In the genomic region with DNA sequence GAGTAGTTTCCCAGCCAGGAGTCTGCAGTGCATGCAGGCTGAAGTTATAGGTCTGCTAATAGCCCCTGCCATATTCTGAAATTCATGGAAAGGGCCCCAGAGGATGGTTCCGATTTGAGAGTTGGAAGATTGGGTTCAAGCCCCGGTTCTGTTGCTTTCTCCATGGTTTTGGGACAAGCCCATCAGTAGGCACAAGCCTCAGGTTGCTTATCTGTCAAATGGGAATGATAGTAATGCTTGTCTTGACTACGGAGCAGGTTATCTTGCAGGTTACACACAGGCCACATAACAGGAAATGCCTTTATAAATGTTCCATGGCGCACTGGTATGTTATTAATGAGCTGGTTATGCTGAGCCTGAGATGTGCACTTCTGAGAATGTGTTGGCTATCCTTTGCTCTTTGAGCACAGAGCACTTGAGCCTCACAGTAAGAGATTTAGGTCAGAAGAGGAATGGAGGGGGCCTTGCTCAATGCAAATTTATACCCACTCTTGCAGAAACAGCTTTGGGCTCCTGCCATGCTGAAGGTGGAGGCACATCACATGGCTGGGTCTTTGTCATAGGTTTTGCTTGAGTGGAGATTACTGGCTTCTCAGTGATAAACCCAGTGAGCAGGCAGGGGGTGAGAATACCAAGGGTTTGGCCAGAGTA, we compare ENCODE assay signal across 14 cellular contexts. TPM values are rescaled to one million over a fixed set of nuclear protein-coding genes. Genes with fewer than 3 reads are reported as not detected.
DNase-seq lines count a peak whose midpoint lies in the region; ATAC-seq and TF ChIP-seq lines count a peak whose summit lies in the region.
"Had no signal": no experiment of that assay in that cellular context is flagged by ENCODE, and none has a peak within 500 bp of the region (broad histone marks: within the 10 kb centered on the region; RNA-seq: fewer than 3 reads in every experiment).

No MANE protein-coding gene starts in this region.

- intact Hi-C loops in OCI-LY7 (cut with micrococcal nuclease; ENCODE audit: unreplicated experiment) (no loop called here), Calu3 (cut with micrococcal nuclease; ENCODE audit: unreplicated experiment) (no loop called here), PC-9 (cut with micrococcal nuclease; ENCODE audit: unreplicated experiment) (no loop called here)

- H3K4me2 ChIP-seq in OCI-LY7 (ENCODE audit: low read length) (no peak overlapping the region), PC-9 (no peak overlapping the region)

- CTCF ChIA-PET in OCI-LY7 (lab: Charles Lee; ENCODE audit: unreplicated experiment) (no interaction called here), Calu3 (lab: Charles Lee) (interaction anchor here (0.6 to 1.1 kb wide), 3 partner anchors 44 to 110 kb away, joined by 3 to 7 read pairs (median 4); no protein-coding TSS in a partner anchor), PC-9 (lab: Charles Lee) (no interaction called here)

- no peaks in the 10 kb centered on the region for H3K9me3 Mint-ChIP-seq in Calu3 (ENCODE audit: low read depth, unreplicated experiment)
- H3K9me3 Mint-ChIP-seq: activated naive CD4-positive, alpha-beta T cell treated with anti-CD3 and anti-CD28 coated beads, Interleukin-2, amount 50 U/mL, for 72 hours; natural killer cell had no signal

- no peak for ATAC-seq in omental fat pad (ENCODE audit: low FRiP score)
- ATAC-seq: activated CD8-positive, alpha-beta memory T cell treated with anti-CD3 and anti-CD28 coated beads, Interleukin-2, amount 10 ng/mL, durations not matched to agents 7 days and 5 days; activated naive CD4-positive, alpha-beta T cell treated with anti-CD3 and anti-CD28 coated beads, Interleukin-2, amount 50 U/mL, for 72 hours; natural killer cell had no signal

- peak; percentile 13 for DNase-seq in NCI-H1092 (lab: John Stamatoyannopoulos, UW)
- no peak for DNase-seq in NCI-H1092 treated with DMSO at 0.1 percent for 48 hours (lab: John Stamatoyannopoulos, UW)
- DNase-seq in OCI-LY7 (ENCODE audit: low spot score): peak; percentile 22
- DNase-seq in glomerular visceral epithelial cell (ENCODE audit: extremely low spot score): peak; percentile 82
- peak; percentile 97 for DNase-seq in renal cortical epithelial cell (ENCODE audit: low read depth)
- DNase-seq in omental fat pad (ENCODE audit: low spot score): no peak
- no peak for DNase-seq in Calu3
- DNase-seq in PC-9: no peak
- DNase-seq: activated CD8-positive, alpha-beta memory T cell treated with anti-CD3 and anti-CD28 coated beads, Interleukin-2, amount 10 ng/mL, durations not matched to agents 7 days and 5 days; cerebellar nuclear complex; natural killer cell; NCI-H2171 had no signal

- no peaks in the 10 kb centered on the region for H3K27me3 ChIP-seq in PC-9 (ENCODE audit: insufficient read depth, low read depth)

- H3K4me1 ChIP-seq in OCI-LY7 (ENCODE audit: insufficient read depth, low read length, poor library complexity, severe bottlenecking): peaks cover 13% of the 10 kb centered on the region
- no peaks in the 10 kb centered on the region for H3K4me1 ChIP-seq in PC-9 (replicated peaks; ENCODE audit: insufficient read depth)

- H3K9me3 ChIP-seq in OCI-LY7 (ENCODE audit: low read length): no peaks in the 10 kb centered on the region
- H3K9me3 ChIP-seq in PC-9 (ENCODE audit: insufficient read depth, low read depth): no peaks in the 10 kb centered on the region

- no peak overlapping the region for H3K27ac Mint-ChIP-seq in Calu3 (ENCODE audit: unreplicated experiment)
- H3K27ac Mint-ChIP-seq: activated CD8-positive, alpha-beta memory T cell treated with anti-CD3 and anti-CD28 coated beads, Interleukin-2, amount 10 ng/mL, durations not matched to agents 7 days and 5 days; activated naive CD4-positive, alpha-beta T cell treated with anti-CD3 and anti-CD28 coated beads, Interleukin-2, amount 50 U/mL, for 72 hours; natural killer cell had no signal

- H3K27ac ChIP-seq in OCI-LY7 (ENCODE audit: low read depth, low read length, poor library complexity, severe bottlenecking) (no peak overlapping the region), PC-9 (no peak overlapping the region)
- H3K27ac ChIP-seq: skin epidermis had no signal

- no peaks in the 10 kb centered on the region for H3F3A ChIP-seq in PC-9 (ENCODE audit: insufficient read depth, low read depth)

- POLR2A ChIA-PET in OCI-LY7 (lab: Charles Lee): interaction anchor here (0.6 kb wide), 1 partner anchor 12 kb away, joined by 4 read pairs; no protein-coding TSS in a partner anchor
- POLR2A ChIA-PET in PC-9 (lab: Charles Lee; ENCODE audit: unreplicated experiment): no interaction called here

- H3K9me2 ChIP-seq in OCI-LY7 (ENCODE audit: insufficient read depth, low read length) (no peaks in the 10 kb centered on the region), PC-9 (ENCODE audit: insufficient read depth) (no peaks in the 10 kb centered on the region)

- H2AFZ ChIP-seq in OCI-LY7 (ENCODE audit: low read length) (no peak overlapping the region), PC-9 (no peak overlapping the region)

- H3K27me3 Mint-ChIP-seq in Calu3 (ENCODE audit: unreplicated experiment): no peaks in the 10 kb centered on the region

- peaks cover 71% of the 10 kb centered on the region for H3K4me1 Mint-ChIP-seq in Calu3 (ENCODE audit: low read depth, unreplicated experiment)
- H3K4me1 Mint-ChIP-seq: activated CD8-positive, alpha-beta memory T cell treated with anti-CD3 and anti-CD28 coated beads, Interleukin-2, amount 10 ng/mL, durations not matched to agents 7 days and 5 days; natural killer cell had no signal

- BruUV-seq in OCI-LY7 (replicated peaks; lab: Mats Ljungman, UMichigan) (no TSS peak), Calu3 (replicated peaks; lab: Mats Ljungman, UMichigan) (no TSS peak), PC-9 (replicated peaks; lab: Mats Ljungman, UMichigan) (no TSS peak)

- no peak overlapping the region for H3K4me3 ChIP-seq in OCI-LY7 (ENCODE audit: low read depth, low read length, poor library complexity, severe bottlenecking)
- H3K4me3 ChIP-seq in PC-9: no peak overlapping the region
- H3K4me3 ChIP-seq: skin epidermis had no signal

- H3K36me3 ChIP-seq in OCI-LY7 (ENCODE audit: insufficient read depth, low read length) (no peaks in the 10 kb centered on the region), PC-9 (ENCODE audit: low read depth) (no peaks in the 10 kb centered on the region)

- TF ChIP-seq CTCF in OCI-LY7 (conservative IDR thresholded peaks at IDR 0.05; ENCODE audit: low read length): no peak
- TF ChIP-seq CTCF in omental fat pad (IDR thresholded peaks at IDR 0.05): no peak
- no peak for TF ChIP-seq CTCF in Calu3 (IDR thresholded peaks at IDR 0.05; ENCODE audit: unreplicated experiment)
- TF ChIP-seq CTCF in PC-9 (conservative IDR thresholded peaks at IDR 0.05): no peak

- H3K36me3 Mint-ChIP-seq in Calu3 (ENCODE audit: insufficient read depth, unreplicated experiment): no peaks in the 10 kb centered on the region
- H3K36me3 Mint-ChIP-seq: activated CD8-positive, alpha-beta memory T cell treated with anti-CD3 and anti-CD28 coated beads, Interleukin-2, amount 10 ng/mL, durations not matched to agents 7 days and 5 days; natural killer cell had no signal

- no peak overlapping the region for H3K4me3 Mint-ChIP-seq in Calu3 (ENCODE audit: low read depth, unreplicated experiment)
- H3K4me3 Mint-ChIP-seq: activated CD8-positive, alpha-beta memory T cell treated with anti-CD3 and anti-CD28 coated beads, Interleukin-2, amount 10 ng/mL, durations not matched to agents 7 days and 5 days; natural killer cell had no signal

- no peaks in the 10 kb centered on the region for H3K79me2 ChIP-seq in OCI-LY7 (ENCODE audit: insufficient read depth, low read depth, low read length)
- peaks cover 10% of the 10 kb centered on the region; the same call in 1 of the 2 replicates for H3K79me2 ChIP-seq in PC-9 (ENCODE audit: low read depth)

- no peaks in the 10 kb centered on the region for H4K20me1 ChIP-seq in OCI-LY7 (ENCODE audit: insufficient read depth, low read length)
- H4K20me1 ChIP-seq in PC-9 (ENCODE audit: insufficient read depth): peaks cover 7% of the 10 kb centered on the region; the same call in 1 of the 2 replicates

RNA-seq across cellular contexts. Expression of a gene that starts 47.1 kb away (rescaled TPM):
- total RNA-seq in OCI-LY7 (2014; rRNA removed; shearing (Covaris generic)): 1.2 and 3.6 TPM in 2 replicates
- total RNA-seq in OCI-LY7 (2022) (3.1 and 3.9 TPM in 2 replicates), renal cortical epithelial cell (6.1 and 26.9 TPM in 2 replicates), omental fat pad (10 to 100 TPM in 1 of 4 donors, 1 to 10 TPM in 3; 7.7 to 14.4 (median 8.2) TPM), Calu3 (2022) (23.7 and 24.5 TPM in 2 replicates), PC-9 (2021) (5.2 TPM in 2 replicates)

Comparison
In these comparisons a context has a peak if more than half of its experiments do, and no peak if none do; other contexts are left out.
1. DNase-seq: peak in NCI-H1092 (single experiment), OCI-LY7 (single experiment), glomerular visceral epithelial cell (single experiment) and renal cortical epithelial cell (single experiment); none in NCI-H1092 treated with DMSO at 0.1 percent for 48 hours (single experiment), omental fat pad (single experiment), Calu3 (single experiment) and PC-9 (0 of 2).